17 cellular contexts compared by ENCODE assay signal in genomic region chr5:19615661-19616060, GRCh38.
DNase-seq lines count a peak whose midpoint lies in the region; ATAC-seq, FAIRE-seq and TF ChIP-seq lines count a peak whose summit lies in the region.
"Had no signal": no experiment of that assay in that cellular context is flagged by ENCODE, and none has a peak within 500 bp of the region (broad histone marks: within the 10 kb centered on the region; RNA-seq: fewer than 3 reads in every experiment).

No MANE protein-coding gene starts in this region.

- FAIRE-seq in H54 (lab: Jason Lieb, UNC): peak; percentile 33
- FAIRE-seq: G401.6, GM12891 had no signal

- no peaks in the 10 kb centered on the region for H3K27me3 Mint-ChIP-seq in activated T-cell treated with anti-CD3 and anti-CD28 coated beads, Interleukin-2, amount 50 U/mL, for 72 hours (ENCODE audit: low read depth)
- H3K27me3 Mint-ChIP-seq: CD4-positive, CD25-positive, alpha-beta regulatory T cell had no signal

- H3K27ac Mint-ChIP-seq in activated T-cell treated with anti-CD3 and anti-CD28 coated beads, Interleukin-2, amount 50 U/mL, for 72 hours: no peak overlapping the region
- H3K27ac Mint-ChIP-seq: CD4-positive, CD25-positive, alpha-beta regulatory T cell; HFFc6 had no signal

- H3K27ac ChIP-seq in RWPE2 (ENCODE audit: poor library complexity, severe bottlenecking) (no peak overlapping the region), uterus (no peak overlapping the region)
- H3K27ac ChIP-seq: BLaER1 treated with 17β-estradiol and CSF1 and Interleukin-3, amounts not matched to agents 10 nM and 100 nM; GM23248 had no signal

- H3K36me3 Mint-ChIP-seq in activated T-cell treated with anti-CD3 and anti-CD28 coated beads, Interleukin-2, amount 50 U/mL, for 72 hours (ENCODE audit: insufficient read depth in 2 of 2): no peaks in the 10 kb centered on the region
- H3K36me3 Mint-ChIP-seq: CD4-positive, CD25-positive, alpha-beta regulatory T cell had no signal

- TF ChIP-seq POLR2A in H54 (IDR thresholded peaks at IDR 0.05; ENCODE audit: low read depth, low read length): no peak
- TF ChIP-seq POLR2A in uterus (IDR thresholded peaks at IDR 0.05): no peak

- H3K9me3 ChIP-seq in RWPE2 (ENCODE audit: severe bottlenecking) (no peaks in the 10 kb centered on the region), uterus (no peaks in the 10 kb centered on the region)
- H3K9me3 ChIP-seq: BLaER1 treated with 17β-estradiol and CSF1 and Interleukin-3, amounts not matched to agents 10 nM and 100 nM; HAP-1 had no signal

- H3K9me3 Mint-ChIP-seq in activated T-cell treated with anti-CD3 and anti-CD28 coated beads, Interleukin-2, amount 50 U/mL, for 72 hours: peaks cover 9 to 14% of the 10 kb centered on the region in 2 donors

- TF ChIP-seq CTCF in RWPE2 (IDR thresholded peaks at IDR 0.05; ENCODE audit: poor library complexity, severe bottlenecking): no peak
- TF ChIP-seq CTCF in astrocyte of the spinal cord (IDR thresholded peaks at IDR 0.05; ENCODE audit: low read depth, low read length): no peak
- TF ChIP-seq CTCF in uterus (IDR thresholded peaks at IDR 0.05): no peak

- no peaks in the 10 kb centered on the region for H3K4me1 Mint-ChIP-seq in activated T-cell treated with anti-CD3 and anti-CD28 coated beads, Interleukin-2, amount 50 U/mL, for 72 hours (ENCODE audit: low read depth)
- H3K4me1 Mint-ChIP-seq: CD4-positive, CD25-positive, alpha-beta regulatory T cell had no signal

- H3K4me3 Mint-ChIP-seq in activated T-cell treated with anti-CD3 and anti-CD28 coated beads, Interleukin-2, amount 50 U/mL, for 72 hours: no peak overlapping the region
- H3K4me3 Mint-ChIP-seq: CD4-positive, CD25-positive, alpha-beta regulatory T cell; HFFc6 had no signal

- intact Hi-C loops in uterus (cut with DNase I; ENCODE audit: low total_unique reads): no loop called here

- in situ Hi-C loops in astrocyte of the spinal cord (cut with HindIII; ENCODE audit: low sequenced_read_pairs): no loop called here

- no peaks in the 10 kb centered on the region for H3K27me3 ChIP-seq in RWPE2 (ENCODE audit: insufficient read depth, poor library complexity, severe bottlenecking)
- H3K27me3 ChIP-seq in uterus: no peaks in the 10 kb centered on the region
- H3K27me3 ChIP-seq: BLaER1 treated with 17β-estradiol and CSF1 and Interleukin-3, amounts not matched to agents 10 nM and 100 nM had no signal

- DNase-seq in EL (peak; percentile 18), H54 (ENCODE audit: insufficient read length, low spot score) (no peak), RWPE2 (ENCODE audit: low spot score) (no peak), astrocyte of the spinal cord (ENCODE audit: low read depth, low spot score) (peak; percentile 12), T-helper 2 cell (no peak), uterus (no peak), NCI-H146 treated with DMSO at 0.1 percent for 48 hours (lab: John Stamatoyannopoulos, UW; ENCODE audit: unreplicated experiment) (no peak)
- no peak for DNase-seq in activated T-cell treated with anti-CD3 and anti-CD28 coated beads, Interleukin-2, amount 50 U/mL, for 72 hours
- DNase-seq: ACHN; CD4-positive, CD25-positive, alpha-beta regulatory T cell; GM23248; HFFc6; IMR-90 had no signal

- H3K4me3 ChIP-seq in RWPE2 (ENCODE audit: severe bottlenecking) (no peak overlapping the region), astrocyte of the spinal cord (ENCODE audit: low read depth, low read length) (no peak overlapping the region), uterus (no peak overlapping the region)
- H3K4me3 ChIP-seq: BLaER1 treated with 17β-estradiol and CSF1 and Interleukin-3, amounts not matched to agents 10 nM and 100 nM; GM23248; HAP-1 had no signal

- H3K36me3 ChIP-seq in RWPE2 (ENCODE audit: low read depth) (no peaks in the 10 kb centered on the region), uterus (no peaks in the 10 kb centered on the region)
- H3K36me3 ChIP-seq: BLaER1 treated with 17β-estradiol and CSF1 and Interleukin-3, amounts not matched to agents 10 nM and 100 nM; HAP-1 had no signal

- peak; percentile 65; the same call in 2 of the 3 replicates for ATAC-seq in RWPE2 (ENCODE audit: low read depth)
- no peak for ATAC-seq in activated T-cell treated with anti-CD3 and anti-CD28 coated beads, Interleukin-2, amount 50 U/mL, for 72 hours (replicated peaks in 1 of 2)

- H3K4me1 ChIP-seq in RWPE2 (ENCODE audit: insufficient read depth, poor library complexity, severe bottlenecking) (no peaks in the 10 kb centered on the region), uterus (no peaks in the 10 kb centered on the region)
- H3K4me1 ChIP-seq: HAP-1 had no signal

Comparison
In these comparisons a context has a peak if more than half of its experiments do, and no peak if none do; other contexts are left out.
1. DNase-seq: peak in EL (single experiment) and astrocyte of the spinal cord (single experiment); none in H54 (single experiment), RWPE2 (single experiment), activated T-cell treated with anti-CD3 and anti-CD28 coated beads, Interleukin-2, amount 50 U/mL, for 72 hours (0 of 2), T-helper 2 cell (0 of 5), uterus (0 of 2) and NCI-H146 treated with DMSO at 0.1 percent for 48 hours (single experiment).